18 cellular contexts compared by ENCODE assay signal in genomic region chr7:141369422-141369821, GRCh38.
DNase-seq lines count a peak whose midpoint lies in the region; ATAC-seq and TF ChIP-seq lines count a peak whose summit lies in the region.
"Had no signal": no experiment of that assay in that cellular context is flagged by ENCODE, and none has a peak within 500 bp of the region (broad histone marks: within the 10 kb centered on the region; RNA-seq: fewer than 3 reads in every experiment).

No MANE protein-coding gene starts in this region.

- TF ChIP-seq CTCF in brain (conservative IDR thresholded peaks at IDR 0.05) = no peak

- peaks cover 30 to 34% (median 32%) of the 10 kb centered on the region in 3 donors for H3K4me1 ChIP-seq in skeletal muscle tissue (ENCODE audit: control insufficient read depth in 3 of 3, insufficient read depth in 3 of 3, low read length in 3 of 3)
- H3K4me1 ChIP-seq: A549, body of pancreas, pancreas had no signal

- no peaks in the 10 kb centered on the region for H3K9me3 Mint-ChIP-seq in brain
- H3K9me3 Mint-ChIP-seq: T-helper 1 cell treated with Interleukin-12 subunit alpha and Interleukin-12 subunit beta and Interleukin-4 antibody, amounts not matched to agents 30 μg/mL and 1 μg/mL, for 36 hours had no signal

- H3K36me3 ChIP-seq in skeletal muscle tissue (ENCODE audit: control insufficient read depth in 3 of 3, insufficient read depth in 3 of 3, low read length in 3 of 3) = no peaks in the 10 kb centered on the region
- H3K36me3 ChIP-seq: HAP-1, pancreas had no signal

- DNase-seq in NCI-H2107 treated with DMSO at 0.1 percent for 48 hours (lab: John Stamatoyannopoulos, UW; ENCODE audit: unreplicated experiment) (peak; percentile 17), NCI-H2107 (lab: John Stamatoyannopoulos, UW) (no peak), kidney glomerular epithelial cell (lab: John Stamatoyannopoulos, UW) (peak; percentile 21), NCI-H510A treated with DMSO at 0.1 percent for 48 hours (lab: John Stamatoyannopoulos, UW) (no peak)
- DNase-seq: activated gamma-delta T cell treated with Interleukin-2 at 50 U/mL for 16 hours; CD4-positive, alpha-beta memory T cell; effector CD4-positive, alpha-beta T cell; IMR-90; NCI-H1048; pancreas had no signal

- H3K27ac ChIP-seq in skeletal muscle tissue (ENCODE audit: low read depth, low read length) = peak overlapping the region; percentile 84
- H3K27ac ChIP-seq: A549, body of pancreas, pancreas had no signal

- H3K27me3 ChIP-seq in skeletal muscle tissue (ENCODE audit: control insufficient read depth in 3 of 3, insufficient read depth in 3 of 3, low read length in 3 of 3) = no peaks in the 10 kb centered on the region
- H3K27me3 ChIP-seq: body of pancreas, pancreas had no signal

- no peaks in the 10 kb centered on the region for H3K27me3 Mint-ChIP-seq in brain

- peak overlapping the region; percentile 47 to 58 (median 51) for H3K9ac ChIP-seq in skeletal muscle tissue (ENCODE audit: low read depth in 1 of 3, low read length in 3 of 3)

- ATAC-seq in GM21360 (IDR thresholded peaks at IDR 0.05; ENCODE audit: unreplicated experiment) (no peak), HG02798 (IDR thresholded peaks at IDR 0.05; ENCODE audit: poor library complexity, unreplicated experiment) (no peak)
- ATAC-seq: A549, body of pancreas had no signal

- no peaks in the 10 kb centered on the region for H3K9me3 ChIP-seq in skeletal muscle tissue (ENCODE audit: control insufficient read depth in 3 of 3, low read length in 3 of 3)
- H3K9me3 ChIP-seq: A549, body of pancreas, HAP-1, pancreas had no signal

- H3K4me3 Mint-ChIP-seq in brain = peak overlapping the region in 3 of 5 experiments; percentile 14 to 34 (median 22)
- H3K4me3 Mint-ChIP-seq: CD4-positive, alpha-beta memory T cell; T-helper 1 cell treated with Interleukin-12 subunit alpha and Interleukin-12 subunit beta and Interleukin-4 antibody, amounts not matched to agents 30 μg/mL and 1 μg/mL, for 36 hours had no signal

- H3K27ac Mint-ChIP-seq in brain = peak overlapping the region; percentile 31 to 92 (median 61)
- H3K27ac Mint-ChIP-seq: T-helper 1 cell treated with Interleukin-12 subunit alpha and Interleukin-12 subunit beta and Interleukin-4 antibody, amounts not matched to agents 30 μg/mL and 1 μg/mL, for 36 hours had no signal

- H3K4me1 Mint-ChIP-seq in brain = peaks cover 55% of the 10 kb centered on the region
- H3K4me1 Mint-ChIP-seq: CD4-positive, alpha-beta memory T cell had no signal

- peak overlapping the region; percentile 23 to 33 (median 31) for H3K4me3 ChIP-seq in skeletal muscle tissue (ENCODE audit: low read length in 3 of 3)
- H3K4me3 ChIP-seq: A549, body of pancreas, HAP-1, pancreas had no signal

- H3K36me3 Mint-ChIP-seq in brain = no peaks in the 10 kb centered on the region
- H3K36me3 Mint-ChIP-seq: CD4-positive, alpha-beta memory T cell had no signal

Comparison
In these comparisons a context has a peak if more than half of its experiments do, and no peak if none do; other contexts are left out.
1. DNase-seq: peak in NCI-H2107 treated with DMSO at 0.1 percent for 48 hours (single experiment) and kidney glomerular epithelial cell (single experiment); none in NCI-H2107 (single experiment) and NCI-H510A treated with DMSO at 0.1 percent for 48 hours (single experiment).